14 cellular contexts compared by ENCODE assay signal in the genomic region with DNA sequence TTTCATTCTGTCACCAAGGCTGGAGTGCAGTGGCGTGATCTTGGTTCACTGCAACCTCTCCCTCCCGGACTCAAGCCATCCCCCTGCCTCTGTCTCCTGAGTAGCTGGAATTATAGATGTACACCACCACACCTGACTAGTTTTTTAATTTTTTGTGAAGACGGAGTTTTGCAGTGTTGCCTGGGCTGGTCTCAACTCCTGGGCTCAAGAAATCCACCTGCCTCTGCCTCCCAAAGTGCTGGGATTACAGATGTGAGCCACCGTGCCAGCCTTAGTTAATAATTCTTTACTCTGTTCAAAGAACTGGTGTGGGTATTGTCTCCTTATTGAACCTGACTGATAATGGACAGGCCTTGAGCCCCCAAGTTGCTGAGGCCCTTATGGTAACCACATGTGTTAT. TPM values are rescaled to one million over a fixed set of nuclear protein-coding genes. Genes with fewer than 3 reads are reported as not detected.
DNase-seq lines count a peak whose midpoint lies in the region; ATAC-seq, FAIRE-seq and TF ChIP-seq lines count a peak whose summit lies in the region.
"Had no signal": no experiment of that assay in that cellular context is flagged by ENCODE, and none has a peak within 500 bp of the region (broad histone marks: within the 10 kb centered on the region; RNA-seq: fewer than 3 reads in every experiment).

No MANE protein-coding gene starts in this region.

- no peaks in the 10 kb centered on the region for H4K20me1 ChIP-seq in HCT116 (ENCODE audit: insufficient read depth)
- H4K20me1 ChIP-seq in HepG2 (ENCODE audit: insufficient read depth, low read length), result no peaks in the 10 kb centered on the region

- H3K9ac ChIP-seq in HCT116 (ENCODE audit: low read length), result no peak overlapping the region
- no peak overlapping the region for H3K9ac ChIP-seq in HepG2 (ENCODE audit: insufficient read depth, low read depth, low read length)

- TF ChIP-seq POLR2A in HCT116 (IDR thresholded peaks at IDR 0.05; ENCODE audit: borderline replicate concordance, extremely low read depth, insufficient read depth, insufficient read length), result no peak
- no peak for TF ChIP-seq POLR2A in HepG2 (IDR thresholded peaks at IDR 0.05; ENCODE audit: insufficient read depth in 1 of 2, low read depth in 2 of 2, low read length in 2 of 2)
- no peak for TF ChIP-seq POLR2A in sigmoid colon (IDR thresholded peaks at IDR 0.05)

- FAIRE-seq in HepG2 (lab: Jason Lieb, UNC), result no peak

- H3K4me3 ChIP-seq in HCT116 (replicated peaks in 1 of 2; ENCODE audit: low read depth in 1 of 2, low read length in 2 of 2) (no peak overlapping the region), Panc1 (ENCODE audit: low read depth in 2 of 2, low read length in 2 of 2) (no peak overlapping the region), HepG2 (replicated peaks in 1 of 3; ENCODE audit: insufficient read depth in 1 of 3, low read depth in 2 of 3, low read length in 3 of 3) (no peak overlapping the region), sigmoid colon (no peak overlapping the region), WERI-Rb-1 (ENCODE audit: low read depth, low read length) (no peak overlapping the region)

- RAD21 ChIA-PET in HCT116 (lab: Charles Lee; ENCODE audit: low non-redundant PET in 1 of 2, low total read pairs in 2 of 2, uncharacterized antibody in 2 of 2, unreplicated experiment in 2 of 2), result no interaction called here

- BruUV-seq in HCT116 (replicated peaks; lab: Mats Ljungman, UMichigan) (no TSS peak), Panc1 (replicated peaks; lab: Mats Ljungman, UMichigan) (no TSS peak), HepG2 (replicated peaks; lab: Mats Ljungman, UMichigan) (no TSS peak)

- ATAC-seq in HCT116, result no peak
- 0 out of 2 replicates have a peak, but pooled peaks have one; percentile 19 for ATAC-seq in Panc1
- peak; percentile 32; the same call in 1 of the 3 replicates for ATAC-seq in HepG2

- DNase-seq in HCT116 (ENCODE audit: low read depth, low spot score) (no peak), Panc1 (ENCODE audit: low read depth, low spot score) (no peak), HepG2 (ENCODE audit: low spot score) (no peak), sigmoid colon (peak; percentile 26), NCI-H146 (lab: John Stamatoyannopoulos, UW) (no peak), WERI-Rb-1 (no peak)
- DNase-seq in activated naive CD4-positive, alpha-beta T cell treated with anti-CD3 and anti-CD28 coated beads, Interleukin-2, amount 50 U/mL, for 16 hours, result no peak
- DNase-seq: DMS79, NCI-H1105 had no signal

- no peak overlapping the region for H2AFZ ChIP-seq in HCT116 (ENCODE audit: low read depth, low read length, poor library complexity, severe bottlenecking)
- no peak overlapping the region for H2AFZ ChIP-seq in HepG2 (ENCODE audit: low read length)

- WGBS in HepG2 (ENCODE audit: low lambda C conversion rate), result 23% methylated on average over 4 of the region's 4 CpGs
- 38 to 81% methylated on average over 4 of the region's 4 CpGs for WGBS in sigmoid colon, 2 donors

- TF ChIP-seq EP300 in HepG2 (IDR thresholded peaks at IDR 0.05; ENCODE audit: low read depth in 2 of 2, low read length in 2 of 2) (no peak), HepG2 (CRISPR knock-in tag; IDR thresholded peaks at IDR 0.05; ENCODE audit: borderline replicate concordance) (no peak), sigmoid colon (IDR thresholded peaks at IDR 0.05) (no peak)

- CTCF ChIA-PET in HCT116 (lab: Charles Lee), result interaction anchor here (1.2 to 2.2 kb wide), 12 partner anchors 8 to 105 kb away, joined by 3 to 15 read pairs (median 6); no protein-coding TSS in a partner anchor
- CTCF ChIA-PET in Panc1 (lab: Charles Lee), result interaction anchor here (1.3 to 1.5 kb wide), 2 partner anchors 16 to 97 kb away, joined by 3 read pairs; no protein-coding TSS in a partner anchor
- CTCF ChIA-PET in HepG2 (lab: Yijun Ruan, JAX; ENCODE audit: low intra/inter-chr PET ratio, low total read pairs), result interaction anchor here (1.4 kb wide), 1 partner anchor 57 kb away, joined by 4 read pairs; no protein-coding TSS in a partner anchor

- TF ChIP-seq RAD21 in HCT116 (IDR thresholded peaks at IDR 0.05; ENCODE audit: low read depth), result no peak
- TF ChIP-seq RAD21 in HepG2 (CRISPR knock-in tag; IDR thresholded peaks at IDR 0.05), result no peak

- H3K4me1 ChIP-seq in HCT116 (ENCODE audit: control insufficient read depth in 1 of 2, insufficient read depth in 2 of 2, low read length in 2 of 2) (peaks cover 19 to 84% of the 10 kb centered on the region in 2 experiments), Panc1 (ENCODE audit: control insufficient read depth, insufficient read depth, low read length) (peaks cover 14% of the 10 kb centered on the region), HepG2 (ENCODE audit: insufficient read depth, low read length) (peaks cover 5% of the 10 kb centered on the region; the same call in 1 of the 2 replicates), sigmoid colon (peaks cover 0 to 7% (median 0%) of the 10 kb centered on the region in 4 donors)

- H3K36me3 ChIP-seq in HCT116 (ENCODE audit: control insufficient read depth in 1 of 2, insufficient read depth in 2 of 2, low read length in 2 of 2) (no peaks in the 10 kb centered on the region), Panc1 (ENCODE audit: control insufficient read depth, insufficient read depth, low read length) (no peaks in the 10 kb centered on the region), HepG2 (replicated peaks in 1 of 2; ENCODE audit: control insufficient read depth in 1 of 2, insufficient read depth in 2 of 2, low read length in 2 of 2) (no peaks in the 10 kb centered on the region), sigmoid colon (no peaks in the 10 kb centered on the region), WERI-Rb-1 (no peaks in the 10 kb centered on the region)
- H3K36me3 ChIP-seq: BE2C had no signal

- H3K27me3 ChIP-seq in HCT116 (ENCODE audit: insufficient read depth, low read length), result no peaks in the 10 kb centered on the region
- no peaks in the 10 kb centered on the region for H3K27me3 ChIP-seq in Panc1 (ENCODE audit: control insufficient read depth, insufficient read depth, low read length)
- peaks cover 0 to 6% of the 10 kb centered on the region in 2 experiments; a peak in 2 of 5 replicates for H3K27me3 ChIP-seq in HepG2 (ENCODE audit: control insufficient read depth in 1 of 2, insufficient read depth in 2 of 2, low read length in 2 of 2)
- peaks cover 0 to 5% (median 0%) of the 10 kb centered on the region in 3 donors for H3K27me3 ChIP-seq in sigmoid colon
- H3K27me3 ChIP-seq in WERI-Rb-1 (ENCODE audit: insufficient read depth, low read depth, severe bottlenecking), result no peaks in the 10 kb centered on the region
- H3K27me3 ChIP-seq: BE2C had no signal

- peak overlapping the region; percentile 69; the same call in 1 of the 2 replicates for H3K4me2 ChIP-seq in HCT116 (ENCODE audit: low read length)
- no peak overlapping the region for H3K4me2 ChIP-seq in HepG2 (ENCODE audit: low read depth, low read length)

- H3K27ac ChIP-seq in HCT116 (ENCODE audit: low read depth, low read length) (no peak overlapping the region), Panc1 (ENCODE audit: low read length) (peak overlapping the region; percentile 71), HepG2 (ENCODE audit: extremely low read length, insufficient read depth, low read length) (no peak overlapping the region), sigmoid colon (no peak overlapping the region), WERI-Rb-1 (no peak overlapping the region)

- no peaks in the 10 kb centered on the region for H3K9me2 ChIP-seq in HCT116 (ENCODE audit: insufficient read depth)

- TF ChIP-seq CTCF in HCT116 (IDR thresholded peaks at IDR 0.05 in 2 of 3, conservative IDR thresholded peaks at IDR 0.05 in 1 of 3; ENCODE audit: borderline replicate concordance in 1 of 3, insufficient read depth in 1 of 3, low read depth in 2 of 3, low read length in 2 of 3) (no peak), Panc1 (IDR thresholded peaks at IDR 0.05) (no peak), HepG2 (CRISPR knock-in tag; IDR thresholded peaks at IDR 0.05) (no peak), sigmoid colon (IDR thresholded peaks at IDR 0.05) (no peak), WERI-Rb-1 (IDR thresholded peaks at IDR 0.05; ENCODE audit: low read depth, low read length) (no peak)

- intact Hi-C loops in HCT116 (cut with micrococcal nuclease), result no loop called here
- intact Hi-C loops in Panc1 (cut with micrococcal nuclease; ENCODE audit: unreplicated experiment), result loop anchor here (10.0 kb wide), 1 partner anchor 52 kb away; a partner anchor contains a TSS
- intact Hi-C loops in HepG2 (cut with micrococcal nuclease; ENCODE audit: unreplicated experiment), result no loop called here
- intact Hi-C loops in sigmoid colon (cut with DNase I), result no loop called here

- H3K9me3 ChIP-seq in HCT116 (ENCODE audit: control insufficient read depth in 1 of 2, insufficient read depth in 1 of 2, low read depth in 1 of 2, low read length in 2 of 2) (no peaks in the 10 kb centered on the region), Panc1 (ENCODE audit: control insufficient read depth, insufficient read depth, low read depth, low read length) (no peaks in the 10 kb centered on the region; the same call in 1 of the 2 replicates), HepG2 (ENCODE audit: low read length) (no peaks in the 10 kb centered on the region), sigmoid colon (no peaks in the 10 kb centered on the region), WERI-Rb-1 (ENCODE audit: severe bottlenecking) (no peaks in the 10 kb centered on the region)
- H3K9me3 ChIP-seq: BE2C had no signal

- in situ Hi-C loops in Panc1 (cut with HindIII; ENCODE audit: low pct_unique_long_range_greater_than_20kb, low sequenced_read_pairs) (no loop called here), HepG2 (cut with HindIII; ENCODE audit: extremely low pct_ligation_motif_present, low pct_unique_long_range_greater_than_20kb) (no loop called here)

- POLR2A ChIA-PET in HCT116 (lab: Charles Lee) (interaction anchor here (1.2 to 1.9 kb wide), 2 partner anchors 58 to 75 kb away, joined by 5 to 6 read pairs; no protein-coding TSS in a partner anchor), Panc1 (lab: Charles Lee) (no interaction called here), HepG2 (lab: Yijun Ruan, JAX) (no interaction called here)

- H3K79me2 ChIP-seq in HCT116 (ENCODE audit: insufficient read depth, low read length), result no peaks in the 10 kb centered on the region
- H3K79me2 ChIP-seq in HepG2 (ENCODE audit: insufficient read depth, low read length), result no peaks in the 10 kb centered on the region

RNA-seq across cellular contexts. Expression of a gene that starts 10.4 kb away (rescaled TPM):
- 72.6 TPM for total RNA-seq in HCT116 (2021; ENCODE audit: unreplicated experiment)
- 96.4 and 207 TPM in 2 replicates for polyA plus RNA-seq in HCT116 (2012)
- total RNA-seq in Panc1 (2021; ENCODE audit: unreplicated experiment), result 16.8 TPM
- 19.1 TPM for polyA plus RNA-seq in Panc1 (2012; ENCODE audit: insufficient read length)
- total RNA-seq in HepG2 (2016; rRNA removed; fragmentation: Illumina TruSeq; extraction: Trizol), result not detected in 2 replicates
- not detected in 2 replicates for total RNA-seq in HepG2 (2016; cell fraction: cytosol; rRNA removed; fragmentation: Illumina TruSeq; extraction: Trizol; ENCODE audit: low read depth)
- not detected in 2 replicates for total RNA-seq in HepG2 (2016; cell fraction: insoluble cytoplasmic fraction; rRNA removed; fragmentation: Illumina TruSeq; extraction: Trizol)
- 0.31 TPM in 1 of 2 replicates, not detected in the other for total RNA-seq in HepG2 (2016; cell fraction: membrane; rRNA removed; fragmentation: Illumina TruSeq; extraction: Trizol)
- not detected in 2 replicates for total RNA-seq in HepG2 (2016; cell fraction: nucleus; rRNA removed; fragmentation: Illumina TruSeq; extraction: Trizol)
- polyA plus RNA-seq in HepG2 (2011; rRNA removed), result 0.83 TPM in 1 of 2 replicates, not detected in the other
- polyA plus RNA-seq in HepG2 (2011; cell fraction: cytosol; rRNA removed), result 0.47 and 1.2 TPM in 2 replicates
- not detected in 2 replicates for polyA plus RNA-seq in HepG2 (2011; cell fraction: nucleus; rRNA removed)
- polyA plus RNA-seq in HepG2 (2012), result not detected in 2 replicates
- polyA plus RNA-seq in HepG2 (2016; cell fraction: cytosol; fragmentation: Illumina TruSeq; extraction: Trizol; ENCODE audit: low read depth), result 0.34 TPM in 1 of 2 replicates, not detected in the other
- not detected in 2 replicates for polyA plus RNA-seq in HepG2 (2016; cell fraction: insoluble cytoplasmic fraction; fragmentation: Illumina TruSeq; extraction: Trizol; ENCODE audit: low read depth)
- not detected in 2 replicates for polyA plus RNA-seq in HepG2 (2016; cell fraction: membrane; fragmentation: Illumina TruSeq; extraction: Trizol; ENCODE audit: low read depth)
- not detected in 2 replicates for polyA plus RNA-seq in HepG2 (2016; cell fraction: nucleus; fragmentation: Illumina TruSeq; extraction: Trizol; ENCODE audit: insufficient read depth, low read depth)
- polyA minus RNA-seq in HepG2 (2011; rRNA and poly(A)+ RNA removed; ENCODE audit: low replicate concordance), result 646 TPM in 1 of 2 replicates, not detected in the other
- 4.2 and 7.9 TPM in 2 replicates for polyA minus RNA-seq in HepG2 (2011; cell fraction: cytosol; rRNA and poly(A)+ RNA removed)
- polyA minus RNA-seq in HepG2 (2011; cell fraction: nucleus; rRNA and poly(A)+ RNA removed), result 1.5 and 2.7 TPM in 2 replicates
- 1 to 10 TPM in 1 of 4 donors, under 1 TPM in 1, not detected in 2; 0.27 to 3.2 TPM for total RNA-seq in sigmoid colon
- polyA plus RNA-seq in sigmoid colon, result 10 to 100 TPM in 1 of 3 donors, 1 to 10 TPM in 2; 1.2 to 12.0 (median 2.4) TPM
- total RNA-seq: CD4-positive, alpha-beta T cell; G401; OCI-LY7 had no signal

RNA-seq across cellular contexts. Expression of a gene that starts 30.9 kb away (rescaled TPM):
- total RNA-seq in HCT116 (2021; ENCODE audit: unreplicated experiment) (8.8 TPM), Panc1 (2021; ENCODE audit: unreplicated experiment) (51.5 TPM), HepG2 (2016; rRNA removed; fragmentation: Illumina TruSeq; extraction: Trizol) (0.27 and 0.58 TPM in 2 replicates), sigmoid colon (not detected)
- polyA plus RNA-seq in HCT116 (2012), result 14.4 and 24.3 TPM in 2 replicates
- polyA plus RNA-seq in Panc1 (2012; ENCODE audit: insufficient read length), result 30.3 TPM
- 0.10 TPM in 1 of 2 replicates, not detected in the other for total RNA-seq in HepG2 (2016; cell fraction: cytosol; rRNA removed; fragmentation: Illumina TruSeq; extraction: Trizol; ENCODE audit: low read depth)
- 0.37 and 0.39 TPM in 2 replicates for total RNA-seq in HepG2 (2016; cell fraction: insoluble cytoplasmic fraction; rRNA removed; fragmentation: Illumina TruSeq; extraction: Trizol)
- total RNA-seq in HepG2 (2016; cell fraction: membrane; rRNA removed; fragmentation: Illumina TruSeq; extraction: Trizol), result 0.34 and 0.38 TPM in 2 replicates
- total RNA-seq in HepG2 (2016; cell fraction: nucleus; rRNA removed; fragmentation: Illumina TruSeq; extraction: Trizol), result 0.41 and 0.53 TPM in 2 replicates
- polyA plus RNA-seq in HepG2 (2011; rRNA removed) (0.53 and 0.76 TPM in 2 replicates), sigmoid colon (under 1 TPM in 2 of 3 donors, not detected in 1; under 0.01 to 0.34 TPM)
- polyA plus RNA-seq in HepG2 (2011; cell fraction: cytosol; rRNA removed), result 0.43 and 0.69 TPM in 2 replicates
- 0.71 and 0.74 TPM in 2 replicates for polyA plus RNA-seq in HepG2 (2011; cell fraction: nucleus; rRNA removed)
- polyA plus RNA-seq in HepG2 (2012), result 0.08 and 0.25 TPM in 2 replicates
- polyA plus RNA-seq in HepG2 (2016; cell fraction: cytosol; fragmentation: Illumina TruSeq; extraction: Trizol; ENCODE audit: low read depth), result 0.09 and 0.11 TPM in 2 replicates
- polyA plus RNA-seq in HepG2 (2016; cell fraction: insoluble cytoplasmic fraction; fragmentation: Illumina TruSeq; extraction: Trizol; ENCODE audit: low read depth), result 0.62 and 0.85 TPM in 2 replicates
- 0.37 and 0.48 TPM in 2 replicates for polyA plus RNA-seq in HepG2 (2016; cell fraction: membrane; fragmentation: Illumina TruSeq; extraction: Trizol; ENCODE audit: low read depth)
- polyA plus RNA-seq in HepG2 (2016; cell fraction: nucleus; fragmentation: Illumina TruSeq; extraction: Trizol; ENCODE audit: insufficient read depth, low read depth), result 0.92 and 1.2 TPM in 2 replicates
- polyA minus RNA-seq in HepG2 (2011; rRNA and poly(A)+ RNA removed; ENCODE audit: low replicate concordance), result 1.4 and 134 TPM in 2 replicates
- polyA minus RNA-seq in HepG2 (2011; cell fraction: cytosol; rRNA and poly(A)+ RNA removed), result 0.70 and 1.1 TPM in 2 replicates
- 0.26 and 0.62 TPM in 2 replicates for polyA minus RNA-seq in HepG2 (2011; cell fraction: nucleus; rRNA and poly(A)+ RNA removed)
- total RNA-seq: CD4-positive, alpha-beta T cell; H7; OCI-LY7 had no signal

RNA-seq across cellular contexts. Expression of a gene that starts 51.8 kb away (rescaled TPM):
- total RNA-seq in HCT116 (2021; ENCODE audit: unreplicated experiment) (1.5 TPM), Panc1 (2021; ENCODE audit: unreplicated experiment) (1.1 TPM), HepG2 (2016; rRNA removed; fragmentation: Illumina TruSeq; extraction: Trizol) (not detected in 2 replicates), sigmoid colon (not detected)
- polyA plus RNA-seq in HCT116 (2012), result 0.62 and 1.4 TPM in 2 replicates
- polyA plus RNA-seq in Panc1 (2012; ENCODE audit: insufficient read length), result 1.2 TPM
- total RNA-seq in HepG2 (2016; cell fraction: cytosol; rRNA removed; fragmentation: Illumina TruSeq; extraction: Trizol; ENCODE audit: low read depth), result not detected in 2 replicates
- not detected in 2 replicates for total RNA-seq in HepG2 (2016; cell fraction: insoluble cytoplasmic fraction; rRNA removed; fragmentation: Illumina TruSeq; extraction: Trizol)
- not detected in 2 replicates for total RNA-seq in HepG2 (2016; cell fraction: membrane; rRNA removed; fragmentation: Illumina TruSeq; extraction: Trizol)
- total RNA-seq in HepG2 (2016; cell fraction: nucleus; rRNA removed; fragmentation: Illumina TruSeq; extraction: Trizol), result not detected in 2 replicates
- polyA plus RNA-seq in HepG2 (2011; rRNA removed) (not detected in 2 replicates), sigmoid colon (under 1 TPM in 2 of 3 donors, not detected in 1; 0.25 to 0.60 TPM)
- polyA plus RNA-seq in HepG2 (2011; cell fraction: cytosol; rRNA removed), result not detected in 2 replicates
- not detected in 2 replicates for polyA plus RNA-seq in HepG2 (2011; cell fraction: nucleus; rRNA removed)
- not detected in 2 replicates for polyA plus RNA-seq in HepG2 (2012)
- not detected in 2 replicates for polyA plus RNA-seq in HepG2 (2016; cell fraction: cytosol; fragmentation: Illumina TruSeq; extraction: Trizol; ENCODE audit: low read depth)
- polyA plus RNA-seq in HepG2 (2016; cell fraction: insoluble cytoplasmic fraction; fragmentation: Illumina TruSeq; extraction: Trizol; ENCODE audit: low read depth), result not detected in 2 replicates
- not detected in 2 replicates for polyA plus RNA-seq in HepG2 (2016; cell fraction: membrane; fragmentation: Illumina TruSeq; extraction: Trizol; ENCODE audit: low read depth)
- not detected in 2 replicates for polyA plus RNA-seq in HepG2 (2016; cell fraction: nucleus; fragmentation: Illumina TruSeq; extraction: Trizol; ENCODE audit: insufficient read depth, low read depth)
- polyA minus RNA-seq in HepG2 (2011; rRNA and poly(A)+ RNA removed; ENCODE audit: low replicate concordance), result 0.61 TPM in 1 of 2 replicates, not detected in the other
- not detected in 2 replicates for polyA minus RNA-seq in HepG2 (2011; cell fraction: cytosol; rRNA and poly(A)+ RNA removed)
- not detected in 2 replicates for polyA minus RNA-seq in HepG2 (2011; cell fraction: nucleus; rRNA and poly(A)+ RNA removed)
- total RNA-seq: CD4-positive, alpha-beta T cell; G401; H7; OCI-LY7 had no signal
